In genomic region chr12:122503147-122503751, GRCh38 we compare ENCODE assay signal across 15 cellular contexts. TPM values are rescaled to one million over a fixed set of nuclear protein-coding genes. Genes with fewer than 3 reads are reported as not detected.
DNase-seq lines count a peak whose midpoint lies in the region; ATAC-seq and TF ChIP-seq lines count a peak whose summit lies in the region.
"Had no signal": no experiment of that assay in that cellular context is flagged by ENCODE, and none has a peak within 500 bp of the region (broad histone marks: within the 10 kb centered on the region; RNA-seq: fewer than 3 reads in every experiment).

No MANE protein-coding gene starts in this region.

- no peak for ATAC-seq in left cardiac atrium
- no peak for ATAC-seq in stimulated activated effector memory CD8-positive, alpha-beta T cell treated with anti-CD3 and anti-CD28 coated beads, Interleukin-12 subunit alpha, Interleukin-12 subunit beta, amount 100 ng/mL, for 72 hours

- no peak overlapping the region for H3K4me3 ChIP-seq in cardiac muscle cell
- H3K4me3 ChIP-seq: BLaER1, tibial artery had no signal

- H3K4me1 ChIP-seq in cardiac muscle cell (ENCODE audit: low read depth): peaks cover 10% of the 10 kb centered on the region

- H3K9me3 ChIP-seq in cardiac muscle cell (ENCODE audit: low read depth): no peaks in the 10 kb centered on the region
- H3K9me3 ChIP-seq: BLaER1, tibial artery had no signal

- DNase-seq in cardiac muscle cell (ENCODE audit: low read depth in 1 of 2, low spot score in 1 of 2) (no peak), left cardiac atrium (no peak), M059J (ENCODE audit: low read depth) (peak; percentile 10), DMS153 treated with DMSO at 0.1 percent for 48 hours (lab: John Stamatoyannopoulos, UW; ENCODE audit: unreplicated experiment) (no peak), cerebellar cortex (ENCODE audit: low spot score) (no peak)
- no peak for DNase-seq in activated naive CD8-positive, alpha-beta T cell treated with anti-CD3 and anti-CD28 coated beads for 36 hours
- no peak for DNase-seq in stimulated activated effector memory CD8-positive, alpha-beta T cell treated with anti-CD3 and anti-CD28 coated beads, Interleukin-12 subunit alpha, Interleukin-12 subunit beta, amount 100 ng/mL, for 72 hours (ENCODE audit: low spot score in 2 of 2)
- no peak for DNase-seq in stimulated activated CD4-positive, alpha-beta T cell treated with anti-CD3 and anti-CD28 coated beads, Interleukin-4, amount 100 ng/mL, for 24 hours
- DNase-seq: activated naive CD4-positive, alpha-beta T cell treated with anti-CD3 and anti-CD28 coated beads, Interleukin-2, amount 50 U/mL, for 16 hours; DND-41; H7; midbrain; tibial artery had no signal

- peaks cover 51% of the 10 kb centered on the region for H3K36me3 Mint-ChIP-seq in activated naive CD8-positive, alpha-beta T cell treated with anti-CD3 and anti-CD28 coated beads for 36 hours
- peaks cover 21% of the 10 kb centered on the region for H3K36me3 Mint-ChIP-seq in stimulated activated effector memory CD8-positive, alpha-beta T cell treated with anti-CD3 and anti-CD28 coated beads, Interleukin-12 subunit alpha, Interleukin-12 subunit beta, amount 100 ng/mL, for 72 hours

- H3K27me3 Mint-ChIP-seq in activated naive CD8-positive, alpha-beta T cell treated with anti-CD3 and anti-CD28 coated beads for 36 hours: no peaks in the 10 kb centered on the region
- H3K27me3 Mint-ChIP-seq: central memory CD8-positive, alpha-beta T cell had no signal

- peaks cover 22% of the 10 kb centered on the region for H3K4me1 Mint-ChIP-seq in activated naive CD8-positive, alpha-beta T cell treated with anti-CD3 and anti-CD28 coated beads for 36 hours
- peaks cover 24% of the 10 kb centered on the region for H3K4me1 Mint-ChIP-seq in stimulated activated effector memory CD8-positive, alpha-beta T cell treated with anti-CD3 and anti-CD28 coated beads, Interleukin-12 subunit alpha, Interleukin-12 subunit beta, amount 100 ng/mL, for 72 hours

- no peak overlapping the region for H3K4me3 Mint-ChIP-seq in activated naive CD8-positive, alpha-beta T cell treated with anti-CD3 and anti-CD28 coated beads for 36 hours
- H3K4me3 Mint-ChIP-seq in stimulated activated effector memory CD8-positive, alpha-beta T cell treated with anti-CD3 and anti-CD28 coated beads, Interleukin-12 subunit alpha, Interleukin-12 subunit beta, amount 100 ng/mL, for 72 hours: no peak overlapping the region
- H3K4me3 Mint-ChIP-seq: central memory CD8-positive, alpha-beta T cell had no signal

- no peaks in the 10 kb centered on the region for H3K9me3 Mint-ChIP-seq in activated naive CD8-positive, alpha-beta T cell treated with anti-CD3 and anti-CD28 coated beads for 36 hours
- no peaks in the 10 kb centered on the region for H3K9me3 Mint-ChIP-seq in stimulated activated effector memory CD8-positive, alpha-beta T cell treated with anti-CD3 and anti-CD28 coated beads, Interleukin-12 subunit alpha, Interleukin-12 subunit beta, amount 100 ng/mL, for 72 hours
- H3K9me3 Mint-ChIP-seq: central memory CD8-positive, alpha-beta T cell had no signal

- intact Hi-C loops in left cardiac atrium (cut with DNase I): no loop called here

- TF ChIP-seq CTCF in cardiac muscle cell (IDR thresholded peaks at IDR 0.05; ENCODE audit: low read depth, low read length): no peak

- H3K27me3 ChIP-seq in cardiac muscle cell: no peaks in the 10 kb centered on the region
- H3K27me3 ChIP-seq: BLaER1, tibial artery had no signal

- H3K27ac ChIP-seq in cardiac muscle cell: peak overlapping the region; percentile 46
- H3K27ac ChIP-seq: tibial artery had no signal

- H3K27ac Mint-ChIP-seq in activated naive CD8-positive, alpha-beta T cell treated with anti-CD3 and anti-CD28 coated beads for 36 hours: peak overlapping the region; percentile 54
- peak overlapping the region; percentile 6 for H3K27ac Mint-ChIP-seq in stimulated activated effector memory CD8-positive, alpha-beta T cell treated with anti-CD3 and anti-CD28 coated beads, Interleukin-12 subunit alpha, Interleukin-12 subunit beta, amount 100 ng/mL, for 72 hours

- peaks cover 52% of the 10 kb centered on the region for H3K36me3 ChIP-seq in cardiac muscle cell

RNA-seq across cellular contexts. Expression of gene ZCCHC8, which starts 2.5 kb away (rescaled TPM):
- total RNA-seq in cardiac muscle cell: 16.8 and 21.8 TPM in 2 replicates
- polyA plus RNA-seq in cardiac muscle cell: 17.9 and 19.2 TPM in 2 replicates
- total RNA-seq in left cardiac atrium: 10 to 100 TPM; 10.9 to 11.5 TPM
- total RNA-seq in M059J (2014; rRNA removed; shearing (Covaris generic)): 13.1 and 21.4 TPM in 2 replicates
- total RNA-seq in activated naive CD8-positive, alpha-beta T cell treated with anti-CD3 and anti-CD28 coated beads for 36 hours: 10 to 100 TPM; 40.7 to 41.7 TPM

RNA-seq across cellular contexts. Expression of gene RSRC2, which starts 23.5 kb away (rescaled TPM):
- 48.3 and 102 TPM in 2 replicates for total RNA-seq in cardiac muscle cell
- polyA plus RNA-seq in cardiac muscle cell: 72.2 and 129 TPM in 2 replicates
- 10 to 100 TPM; 35.8 to 43.8 TPM for total RNA-seq in left cardiac atrium
- total RNA-seq in M059J (2014; rRNA removed; shearing (Covaris generic)): 33.1 and 38.1 TPM in 2 replicates
- 10 to 100 TPM; 89.0 to 93.0 TPM for total RNA-seq in activated naive CD8-positive, alpha-beta T cell treated with anti-CD3 and anti-CD28 coated beads for 36 hours

RNA-seq across cellular contexts. Expression of gene KNTC1, which starts 23.8 kb away (rescaled TPM):
- total RNA-seq in cardiac muscle cell (15.0 and 24.3 TPM in 2 replicates), left cardiac atrium (1 to 10 TPM; 4.1 to 5.7 TPM)
- 17.4 and 18.1 TPM in 2 replicates for polyA plus RNA-seq in cardiac muscle cell
- total RNA-seq in M059J (2014; rRNA removed; shearing (Covaris generic)): 36.5 and 44.7 TPM in 2 replicates
- 10 to 100 TPM; 85.9 to 89.9 TPM for total RNA-seq in activated naive CD8-positive, alpha-beta T cell treated with anti-CD3 and anti-CD28 coated beads for 36 hours
